18 cellular contexts compared by ENCODE assay signal in genomic region chr16:19859166-19859565, GRCh38. TPM values are rescaled to one million over a fixed set of nuclear protein-coding genes. Genes with fewer than 3 reads are reported as not detected.
DNase-seq lines count a peak whose midpoint lies in the region; ATAC-seq, FAIRE-seq and TF ChIP-seq lines count a peak whose summit lies in the region.
"Had no signal": no experiment of that assay in that cellular context is flagged by ENCODE, and none has a peak within 500 bp of the region (broad histone marks: within the 10 kb centered on the region; RNA-seq: fewer than 3 reads in every experiment).

No MANE protein-coding gene starts in this region.

- no peak for TF ChIP-seq CTCF in HepG2 (CRISPR knock-in tag; IDR thresholded peaks at IDR 0.05)
- no peak for TF ChIP-seq CTCF in right lobe of liver (IDR thresholded peaks at IDR 0.05)
- no peak for TF ChIP-seq CTCF in endothelial cell of umbilical vein (IDR thresholded peaks at IDR 0.05; ENCODE audit: extremely low read depth in 1 of 2, insufficient read depth in 1 of 2, low read depth in 1 of 2, low read length in 2 of 2)
- no peak for TF ChIP-seq CTCF in neural progenitor cell (IDR thresholded peaks at IDR 0.05)

- peaks cover 2% of the 10 kb centered on the region for H3K27me3 Mint-ChIP-seq in neural progenitor cell (ENCODE audit: insufficient read depth, low read depth)

- WGBS in HepG2 (ENCODE audit: low lambda C conversion rate) = 72% methylated on average over 9 of the region's 9 CpGs
- 75% methylated on average over 6 of the region's 9 CpGs for WGBS in right lobe of liver (ENCODE audit: insufficient coverage, low coverage, low lambda C conversion rate, missing lambda C conversion rate)

- no peaks in the 10 kb centered on the region for H3K9me2 ChIP-seq in Karpas-422 (replicated peaks; ENCODE audit: insufficient read depth, low read length)

- H3K79me2 ChIP-seq in HepG2 (ENCODE audit: insufficient read depth, low read length) (no peaks in the 10 kb centered on the region), endothelial cell of umbilical vein (ENCODE audit: control insufficient read depth, insufficient read depth, low read length) (no peaks in the 10 kb centered on the region), neural progenitor cell (ENCODE audit: low read depth) (peaks cover 43% of the 10 kb centered on the region), Karpas-422 (ENCODE audit: low read length) (no peaks in the 10 kb centered on the region)

- H3K4me2 ChIP-seq in HepG2 (ENCODE audit: low read depth, low read length) = no peak overlapping the region
- H3K4me2 ChIP-seq in endothelial cell of umbilical vein (ENCODE audit: insufficient read depth, low read length) = no peak overlapping the region
- peak overlapping the region; percentile 75 for H3K4me2 ChIP-seq in neural progenitor cell
- H3K4me2 ChIP-seq in Karpas-422 (ENCODE audit: low read depth, low read length, poor library complexity, severe bottlenecking) = no peak overlapping the region

- H3K9me3 ChIP-seq in HepG2 (ENCODE audit: low read length) (no peaks in the 10 kb centered on the region), right lobe of liver (no peaks in the 10 kb centered on the region), endothelial cell of umbilical vein (replicated peaks; ENCODE audit: control insufficient read depth, insufficient read depth, low read length) (no peaks in the 10 kb centered on the region), neural progenitor cell (ENCODE audit: low read depth) (no peaks in the 10 kb centered on the region), Karpas-422 (ENCODE audit: low read length) (no peaks in the 10 kb centered on the region)
- H3K9me3 ChIP-seq: HAP-1, Peyer's patch, SJSA1 had no signal

- H3K9ac ChIP-seq in HepG2 (ENCODE audit: insufficient read depth, low read depth, low read length) (no peak overlapping the region), endothelial cell of umbilical vein (replicated peaks; ENCODE audit: extremely low read depth, insufficient read depth, low read length) (no peak overlapping the region), neural progenitor cell (no peak overlapping the region), Karpas-422 (ENCODE audit: low read length) (no peak overlapping the region)

- TF ChIP-seq POLR2A in HepG2 (IDR thresholded peaks at IDR 0.05; ENCODE audit: insufficient read depth in 1 of 2, low read depth in 2 of 2, low read length in 2 of 2) = no peak
- TF ChIP-seq POLR2A in right lobe of liver (IDR thresholded peaks at IDR 0.05) = no peak
- TF ChIP-seq POLR2A in endothelial cell of umbilical vein (IDR thresholded peaks at IDR 0.05; ENCODE audit: low read depth, low read length) = no peak

- dilution Hi-C loops in endothelial cell of umbilical vein (cut with MboI; ENCODE audit: extremely low pct_ligation_motif_present, low sequenced_read_pairs) = no loop called here

- H3K4me3 Mint-ChIP-seq in neural progenitor cell = peak overlapping the region; percentile 33
- H3K4me3 Mint-ChIP-seq: CD14-positive monocyte had no signal

- no peaks in the 10 kb centered on the region for H3K9me1 ChIP-seq in endothelial cell of umbilical vein (replicated peaks; ENCODE audit: control insufficient read depth, extremely low read depth, insufficient read depth, low read length)

- intact Hi-C loops in HepG2 (cut with micrococcal nuclease; ENCODE audit: unreplicated experiment) = no loop called here
- intact Hi-C loops in right lobe of liver (cut with DNase I) = no loop called here
- intact Hi-C loops in endothelial cell of umbilical vein (cut with micrococcal nuclease) = no loop called here

- DNase-seq in HepG2 (ENCODE audit: low spot score) = no peak
- no peak for DNase-seq in right lobe of liver
- no peak for DNase-seq in endothelial cell of umbilical vein (ENCODE audit: low read depth, low spot score)
- no peak for DNase-seq in neural progenitor cell (ENCODE audit: low spot score)
- DNase-seq in NCI-H1092 (lab: John Stamatoyannopoulos, UW) = no peak
- no peak for DNase-seq in SKM-1 (lab: John Stamatoyannopoulos, UW; ENCODE audit: unreplicated experiment)
- no peak for DNase-seq in GM19239 (ENCODE audit: insufficient read length, low spot score)
- no peak for DNase-seq in Karpas-422
- DNase-seq: DMS79; MM.1S; NCI-H1105 treated with DMSO at 0.1 percent for 48 hours; NCI-H1694 treated with DMSO at 0.1 percent for 48 hours; NK-92 treated with Interleukin-12 subunit alpha and Interleukin-12 subunit beta, amount 100 ng/mL, for 24 hours; Peyer's patch had no signal

- CTCF ChIA-PET in HepG2 (lab: Yijun Ruan, JAX; ENCODE audit: low intra/inter-chr PET ratio, low total read pairs) (no interaction called here), endothelial cell of umbilical vein (lab: Charles Lee) (interaction anchor here (1.2 kb wide), 1 partner anchor 258 kb away, joined by 3 read pairs; no protein-coding TSS in a partner anchor)

- ATAC-seq in HepG2 (no peak), right lobe of liver (no peak)

- H3K36me3 ChIP-seq in HepG2 (replicated peaks in 1 of 2; ENCODE audit: control insufficient read depth in 1 of 2, insufficient read depth in 2 of 2, low read length in 2 of 2) (no peaks in the 10 kb centered on the region), right lobe of liver (no peaks in the 10 kb centered on the region), endothelial cell of umbilical vein (ENCODE audit: control insufficient read depth in 2 of 2, extremely low read depth in 1 of 2, insufficient read depth in 2 of 2, low read length in 2 of 2) (peaks cover 0 to 2% of the 10 kb centered on the region in 2 experiments), neural progenitor cell (no peaks in the 10 kb centered on the region), Karpas-422 (ENCODE audit: insufficient read depth, low read length) (no peaks in the 10 kb centered on the region)
- H3K36me3 ChIP-seq: Peyer's patch had no signal

- no peak overlapping the region for H2AFZ ChIP-seq in HepG2 (ENCODE audit: low read length)
- H2AFZ ChIP-seq in endothelial cell of umbilical vein (ENCODE audit: low read depth, low read length) = no peak overlapping the region
- H2AFZ ChIP-seq in neural progenitor cell (replicated peaks) = no peak overlapping the region
- no peak overlapping the region for H2AFZ ChIP-seq in Karpas-422 (ENCODE audit: low read length)

- TF ChIP-seq RAD21 in HepG2 (CRISPR knock-in tag; IDR thresholded peaks at IDR 0.05) = no peak

- POLR2A ChIA-PET in HepG2 (lab: Yijun Ruan, JAX) (no interaction called here), endothelial cell of umbilical vein (lab: Charles Lee) (no interaction called here)

- H3K27ac ChIP-seq in HepG2 (ENCODE audit: extremely low read length, insufficient read depth, low read length) = no peak overlapping the region
- no peak overlapping the region for H3K27ac ChIP-seq in right lobe of liver
- H3K27ac ChIP-seq in endothelial cell of umbilical vein (ENCODE audit: insufficient read depth, low read depth, low read length) = no peak overlapping the region
- no peak overlapping the region for H3K27ac ChIP-seq in neural progenitor cell
- H3K27ac ChIP-seq in Karpas-422 (ENCODE audit: low read length) = no peak overlapping the region
- H3K27ac ChIP-seq: 22Rv1, Peyer's patch, SJSA1 had no signal

- H3K4me3 ChIP-seq in HepG2 (replicated peaks in 1 of 3; ENCODE audit: insufficient read depth in 1 of 3, low read depth in 2 of 3, low read length in 3 of 3) (no peak overlapping the region), right lobe of liver (no peak overlapping the region), endothelial cell of umbilical vein (replicated peaks in 1 of 3; ENCODE audit: insufficient read depth in 1 of 3, low read depth in 1 of 3, low read length in 3 of 3) (no peak overlapping the region), neural progenitor cell (no peak overlapping the region), Karpas-422 (ENCODE audit: low read length) (no peak overlapping the region)
- H3K4me3 ChIP-seq: HAP-1, Peyer's patch, SJSA1 had no signal

- H3K36me3 Mint-ChIP-seq in neural progenitor cell = peaks cover 35% of the 10 kb centered on the region
- H3K36me3 Mint-ChIP-seq: CD14-positive monocyte had no signal

- FAIRE-seq in HepG2 (lab: Jason Lieb, UNC) = no peak
- no peak for FAIRE-seq in endothelial cell of umbilical vein (lab: Jason Lieb, UNC)
- FAIRE-seq in GM19239 (lab: Jason Lieb, UNC) = no peak

- H3K27me3 ChIP-seq in HepG2 (ENCODE audit: control insufficient read depth in 1 of 2, insufficient read depth in 2 of 2, low read length in 2 of 2) = no peaks in the 10 kb centered on the region
- H3K27me3 ChIP-seq in right lobe of liver = no peaks in the 10 kb centered on the region
- no peaks in the 10 kb centered on the region for H3K27me3 ChIP-seq in endothelial cell of umbilical vein (ENCODE audit: control insufficient read depth in 2 of 2, insufficient read depth in 2 of 2, low read length in 2 of 2)
- H3K27me3 ChIP-seq in neural progenitor cell = no peaks in the 10 kb centered on the region
- H3K27me3 ChIP-seq in Karpas-422 (ENCODE audit: low read length) = no peaks in the 10 kb centered on the region
- H3K27me3 ChIP-seq: Peyer's patch, SJSA1 had no signal

- BruUV-seq in HepG2 (replicated peaks; lab: Mats Ljungman, UMichigan) (no TSS peak), endothelial cell of umbilical vein (replicated peaks; lab: Mats Ljungman, UMichigan) (TSS peak; percentile 15)

- TF ChIP-seq EP300 in HepG2 (IDR thresholded peaks at IDR 0.05; ENCODE audit: low read depth in 2 of 2, low read length in 2 of 2) = no peak
- TF ChIP-seq EP300 in HepG2 (CRISPR knock-in tag; IDR thresholded peaks at IDR 0.05; ENCODE audit: borderline replicate concordance) = no peak

- H3K4me1 ChIP-seq in HepG2 (ENCODE audit: insufficient read depth, low read length) = no peaks in the 10 kb centered on the region
- no peaks in the 10 kb centered on the region for H3K4me1 ChIP-seq in right lobe of liver
- H3K4me1 ChIP-seq in endothelial cell of umbilical vein (ENCODE audit: control insufficient read depth, extremely low read depth, insufficient read depth, low read length) = no peaks in the 10 kb centered on the region
- H3K4me1 ChIP-seq in neural progenitor cell = peaks cover 60% of the 10 kb centered on the region
- peaks cover 8% of the 10 kb centered on the region for H3K4me1 ChIP-seq in Karpas-422 (ENCODE audit: low read length)
- H3K4me1 ChIP-seq: Peyer's patch had no signal

- H3F3A ChIP-seq in neural progenitor cell (ENCODE audit: low read depth) = peaks cover 76% of the 10 kb centered on the region

- H3K4me1 Mint-ChIP-seq in neural progenitor cell = peaks cover 79% of the 10 kb centered on the region
- H3K4me1 Mint-ChIP-seq: CD14-positive monocyte had no signal

- in situ Hi-C loops in HepG2 (cut with HindIII; ENCODE audit: extremely low pct_ligation_motif_present, low pct_unique_long_range_greater_than_20kb) = no loop called here

- H4K20me1 ChIP-seq in HepG2 (ENCODE audit: insufficient read depth, low read length) = no peaks in the 10 kb centered on the region
- no peaks in the 10 kb centered on the region for H4K20me1 ChIP-seq in endothelial cell of umbilical vein (replicated peaks; ENCODE audit: control insufficient read depth, extremely low read depth, insufficient read depth, low read length)
- peaks cover 6% of the 10 kb centered on the region for H4K20me1 ChIP-seq in neural progenitor cell (ENCODE audit: low read depth)
- H4K20me1 ChIP-seq in Karpas-422 (ENCODE audit: insufficient read depth, low read depth, low read length) = no peaks in the 10 kb centered on the region

- no peaks in the 10 kb centered on the region for H3K9me3 Mint-ChIP-seq in neural progenitor cell
- H3K9me3 Mint-ChIP-seq: CD14-positive monocyte had no signal

- peak overlapping the region; percentile 99 for H3K27ac Mint-ChIP-seq in neural progenitor cell
- H3K27ac Mint-ChIP-seq: CD14-positive monocyte had no signal

RNA-seq across cellular contexts. Expression of gene GPRC5B, which starts 25.5 kb away (rescaled TPM):
- total RNA-seq in HepG2 (2016; rRNA removed; fragmentation: Illumina TruSeq; extraction: Trizol) (0.24 and 0.53 TPM in 2 replicates), right lobe of liver (10 to 100 TPM in 1 of 6 experiments, 1 to 10 TPM in 5; 2.6 to 20.8 (median 5.1) TPM), endothelial cell of umbilical vein (24.3 and 42.3 TPM in 2 replicates), neural progenitor cell (ENCODE audit: low replicate concordance) (21.1 and 32.2 TPM in 2 replicates)
- total RNA-seq in HepG2 (2016; cell fraction: cytosol; rRNA removed; fragmentation: Illumina TruSeq; extraction: Trizol; ENCODE audit: low read depth) = not detected in 2 replicates
- 0.16 and 0.37 TPM in 2 replicates for total RNA-seq in HepG2 (2016; cell fraction: insoluble cytoplasmic fraction; rRNA removed; fragmentation: Illumina TruSeq; extraction: Trizol)
- 0.10 and 0.15 TPM in 2 replicates for total RNA-seq in HepG2 (2016; cell fraction: membrane; rRNA removed; fragmentation: Illumina TruSeq; extraction: Trizol)
- 0.19 and 0.25 TPM in 2 replicates for total RNA-seq in HepG2 (2016; cell fraction: nucleus; rRNA removed; fragmentation: Illumina TruSeq; extraction: Trizol)
- polyA plus RNA-seq in HepG2 (2011; rRNA removed) (0.46 and 0.52 TPM in 2 replicates), endothelial cell of umbilical vein (42.3 and 51.9 TPM in 2 replicates)
- polyA plus RNA-seq in HepG2 (2011; cell fraction: cytosol; rRNA removed) = 0.58 and 0.77 TPM in 2 replicates
- 0.24 and 0.72 TPM in 2 replicates for polyA plus RNA-seq in HepG2 (2011; cell fraction: nucleus; rRNA removed)
- polyA plus RNA-seq in HepG2 (2012) = 0.30 and 0.51 TPM in 2 replicates
- 0.07 and 0.14 TPM in 2 replicates for polyA plus RNA-seq in HepG2 (2016; cell fraction: cytosol; fragmentation: Illumina TruSeq; extraction: Trizol; ENCODE audit: low read depth)
- polyA plus RNA-seq in HepG2 (2016; cell fraction: insoluble cytoplasmic fraction; fragmentation: Illumina TruSeq; extraction: Trizol; ENCODE audit: low read depth) = 0.40 and 0.56 TPM in 2 replicates
- polyA plus RNA-seq in HepG2 (2016; cell fraction: membrane; fragmentation: Illumina TruSeq; extraction: Trizol; ENCODE audit: low read depth) = 0.20 and 0.35 TPM in 2 replicates
- polyA plus RNA-seq in HepG2 (2016; cell fraction: nucleus; fragmentation: Illumina TruSeq; extraction: Trizol; ENCODE audit: insufficient read depth, low read depth) = 1.8 and 2.0 TPM in 2 replicates
- polyA minus RNA-seq in HepG2 (2011; rRNA and poly(A)+ RNA removed; ENCODE audit: low replicate concordance) = 0.96 and 1.9 TPM in 2 replicates
- 0.44 and 0.59 TPM in 2 replicates for polyA minus RNA-seq in HepG2 (2011; cell fraction: cytosol; rRNA and poly(A)+ RNA removed)
- polyA minus RNA-seq in HepG2 (2011; cell fraction: nucleus; rRNA and poly(A)+ RNA removed) = 0.26 and 0.75 TPM in 2 replicates
- polyA plus RNA-seq in endothelial cell of umbilical vein (2011; cell fraction: cytosol; rRNA removed) = 21.9 and 23.3 TPM in 2 replicates
- polyA plus RNA-seq in endothelial cell of umbilical vein (2011; cell fraction: nucleus; rRNA removed) = 19.3 and 20.5 TPM in 2 replicates
- 14.4 and 16.3 TPM in 2 replicates for polyA plus RNA-seq in endothelial cell of umbilical vein (2012)
- 32.0 and 37.2 TPM in 2 replicates for polyA minus RNA-seq in endothelial cell of umbilical vein
- 0.31 TPM for polyA minus RNA-seq in endothelial cell of umbilical vein (2011; cell fraction: cytosol; rRNA and poly(A)+ RNA removed)
- polyA minus RNA-seq in endothelial cell of umbilical vein (2011; cell fraction: nucleus; rRNA and poly(A)+ RNA removed) = 16.2 and 16.7 TPM in 2 replicates
- not detected in 2 replicates for total RNA-seq in Karpas-422 (2014; rRNA removed; shearing (Covaris generic); ENCODE audit: low replicate concordance)
